Comparison of ENCODE assay signal across 9 cellular contexts in the genomic region with DNA sequence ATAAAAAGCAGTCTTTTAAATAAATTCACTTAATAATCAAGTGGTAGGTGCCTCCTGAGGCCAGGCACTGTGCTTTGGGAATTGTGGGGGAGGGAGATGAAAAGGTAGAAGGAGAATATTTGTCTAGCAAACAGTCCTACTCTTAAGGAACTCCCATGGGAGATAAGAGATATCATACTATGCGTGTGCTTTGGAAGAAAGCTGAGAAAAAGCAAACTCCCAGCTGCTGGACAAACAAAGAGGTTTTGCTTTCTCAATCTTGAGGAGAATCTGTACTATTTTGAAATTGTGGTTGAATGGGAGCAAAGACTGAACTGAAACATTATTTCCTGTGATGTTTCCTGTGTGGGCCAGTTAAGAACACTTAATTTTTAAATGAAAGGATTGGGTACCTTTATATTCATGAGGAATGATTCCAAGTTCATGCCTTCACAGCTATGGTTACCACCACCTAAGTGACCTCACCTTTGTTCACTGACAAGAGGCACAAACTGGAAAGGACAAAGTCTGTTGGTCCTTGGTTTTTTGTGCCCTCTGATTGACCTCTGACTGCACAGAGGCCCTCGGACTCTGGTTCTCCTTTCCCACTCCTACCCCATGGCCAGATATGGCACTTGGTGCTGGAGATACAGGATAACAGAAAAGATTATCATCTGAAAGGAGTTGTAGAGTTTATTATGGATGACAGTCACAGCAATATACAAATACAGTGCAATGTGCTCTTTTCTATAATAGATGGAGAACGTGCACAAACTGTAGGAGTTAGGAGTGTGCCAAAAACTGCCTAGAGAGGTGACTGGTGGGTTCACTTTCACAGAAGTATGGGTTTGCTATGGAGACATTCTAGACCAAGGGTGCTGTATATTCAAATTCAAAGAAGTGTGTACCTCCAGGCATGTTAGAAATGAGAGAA. TPM values are rescaled to one million over a fixed set of nuclear protein-coding genes. Genes with fewer than 3 reads are reported as not detected.
DNase-seq lines count a peak whose midpoint lies in the region; ATAC-seq and TF ChIP-seq lines count a peak whose summit lies in the region.
"Had no signal": no experiment of that assay in that cellular context is flagged by ENCODE, and none has a peak within 500 bp of the region (broad histone marks: within the 10 kb centered on the region; RNA-seq: fewer than 3 reads in every experiment).

No MANE protein-coding gene starts in this region.

- no peaks in the 10 kb centered on the region for H3K27me3 Mint-ChIP-seq in activated CD4-positive, alpha-beta T cell treated with anti-CD3 and anti-CD28 coated beads for 36 hours
- no peaks in the 10 kb centered on the region for H3K27me3 Mint-ChIP-seq in effector memory CD8-positive, alpha-beta T cell

- POLR2A ChIA-PET in activated CD4-positive, alpha-beta T cell treated with anti-CD3 and anti-CD28 coated beads for 36 hours (lab: Charles Lee), result interaction anchor here (0.8 to 2.7 kb wide), 7 partner anchors 14 to 343 kb away, joined by 3 to 15 read pairs (median 3); no protein-coding TSS in a partner anchor
- POLR2A ChIA-PET in SK-N-SH (lab: Yijun Ruan, JAX), result no interaction called here

- H3K79me2 ChIP-seq in OCI-LY3 (ENCODE audit: low read length), result peaks cover 82% of the 10 kb centered on the region
- no peaks in the 10 kb centered on the region for H3K79me2 ChIP-seq in SK-N-SH (ENCODE audit: insufficient read depth)

- no peak for TF ChIP-seq RAD21 in SK-N-SH (IDR thresholded peaks at IDR 0.05; ENCODE audit: low read length)

- H3K4me1 ChIP-seq in OCI-LY3 (ENCODE audit: low read length) (peaks cover 72% of the 10 kb centered on the region), stomach (peaks cover 0 to 5% (median 0%) of the 10 kb centered on the region in 4 donors), SK-N-SH (ENCODE audit: control insufficient read depth in 1 of 2, insufficient read depth in 2 of 2, low read depth in 1 of 2, low read length in 1 of 2) (no peaks in the 10 kb centered on the region)

- H3K9me3 ChIP-seq in OCI-LY3 (ENCODE audit: insufficient read depth, low read length) (no peaks in the 10 kb centered on the region), stomach (peaks cover 0 to 1% (median 0%) of the 10 kb centered on the region in 4 donors), SK-N-SH (no peaks in the 10 kb centered on the region; the same call in 1 of the 2 replicates)

- peaks cover 46% of the 10 kb centered on the region for H4K20me1 ChIP-seq in OCI-LY3 (ENCODE audit: insufficient read depth, low read length)
- no peaks in the 10 kb centered on the region for H4K20me1 ChIP-seq in SK-N-SH (ENCODE audit: insufficient read depth)

- WGBS in stomach, 5 donors, result 21 to 32% (median 28%) methylated on average over 3 of the region's 3 CpGs
- 8% methylated on average over 3 of the region's 3 CpGs for WGBS in SK-N-SH (ENCODE audit: low lambda C conversion rate)

- intact Hi-C loops in activated CD4-positive, alpha-beta T cell treated with anti-CD3 and anti-CD28 coated beads for 36 hours (cut with DNase I, micrococcal nuclease), result loop anchor here (1.0 to 10.0 kb wide), 13 partner anchors 14 to 1750 kb away; partner anchors contain the start of genes DDX20 (in 1 of the 2), DENND2D (in 1 of the 2), KCNC4 (in 1 of the 2) and LRIF1 (in 1 of the 2)
- intact Hi-C loops in stomach (cut with DNase I; ENCODE audit: low total_unique reads), result no loop called here

- H2AFZ ChIP-seq in OCI-LY3 (ENCODE audit: low read depth, low read length), result no peak overlapping the region
- no peak overlapping the region for H2AFZ ChIP-seq in SK-N-SH (ENCODE audit: low read depth)

- H3K9me3 Mint-ChIP-seq in activated CD4-positive, alpha-beta T cell treated with anti-CD3 and anti-CD28 coated beads for 36 hours (ENCODE audit: low read depth), result no peaks in the 10 kb centered on the region
- H3K9me3 Mint-ChIP-seq in effector memory CD8-positive, alpha-beta T cell, result no peaks in the 10 kb centered on the region

- TF ChIP-seq EP300 in stomach (IDR thresholded peaks at IDR 0.05), result no peak
- TF ChIP-seq EP300 in SK-N-SH (IDR thresholded peaks at IDR 0.05; ENCODE audit: borderline replicate concordance in 1 of 2, low read depth in 1 of 2, low read length in 1 of 2), result no peak

- TF ChIP-seq CTCF in OCI-LY3 (IDR thresholded peaks at IDR 0.05; ENCODE audit: low read depth, low read length) (no peak), stomach (IDR thresholded peaks at IDR 0.05) (no peak), SK-N-SH (IDR thresholded peaks at IDR 0.05) (no peak)

- peaks cover 47% of the 10 kb centered on the region for H3K36me3 Mint-ChIP-seq in activated CD4-positive, alpha-beta T cell treated with anti-CD3 and anti-CD28 coated beads for 36 hours (ENCODE audit: low read depth)
- peaks cover 40% of the 10 kb centered on the region for H3K36me3 Mint-ChIP-seq in effector memory CD8-positive, alpha-beta T cell (ENCODE audit: insufficient read depth)

- peak; percentile 32 for DNase-seq in activated CD4-positive, alpha-beta T cell treated with anti-CD3 and anti-CD28 coated beads for 36 hours
- no peak for DNase-seq in activated CD4-positive, alpha-beta T cell treated with anti-CD3 and anti-CD28 coated beads for 48 hours
- no peak for DNase-seq in effector memory CD8-positive, alpha-beta T cell
- DNase-seq in stomach (no peak), NCI-H1417 (lab: John Stamatoyannopoulos, UW) (no peak), retina (no peak), SK-N-SH (no peak)

- peaks cover 5% of the 10 kb centered on the region for H3K36me3 ChIP-seq in OCI-LY3 (replicated peaks; ENCODE audit: low read depth, low read length)
- H3K36me3 ChIP-seq in stomach, result no peaks in the 10 kb centered on the region
- H3K36me3 ChIP-seq in SK-N-SH (replicated peaks in 1 of 2; ENCODE audit: control insufficient read depth in 1 of 2, insufficient read depth in 2 of 2, low read length in 1 of 2), result no peaks in the 10 kb centered on the region

- H3F3A ChIP-seq in SK-N-SH (replicated peaks; ENCODE audit: insufficient read depth), result no peaks in the 10 kb centered on the region

- peak overlapping the region; percentile 92 for H3K9ac ChIP-seq in OCI-LY3 (ENCODE audit: low read length)
- no peak overlapping the region for H3K9ac ChIP-seq in SK-N-SH

- TF ChIP-seq POLR2A in stomach (IDR thresholded peaks at IDR 0.05), result no peak

- no peaks in the 10 kb centered on the region for H3K9me2 ChIP-seq in SK-N-SH

- peak overlapping the region; percentile 85 for H3K4me3 Mint-ChIP-seq in activated CD4-positive, alpha-beta T cell treated with anti-CD3 and anti-CD28 coated beads for 36 hours
- peak overlapping the region; percentile 99 for H3K4me3 Mint-ChIP-seq in effector memory CD8-positive, alpha-beta T cell

- H3K4me1 Mint-ChIP-seq in activated CD4-positive, alpha-beta T cell treated with anti-CD3 and anti-CD28 coated beads for 36 hours, result peaks cover 42% of the 10 kb centered on the region
- peaks cover 44 to 63% of the 10 kb centered on the region in 2 donors for H3K4me1 Mint-ChIP-seq in effector memory CD8-positive, alpha-beta T cell (ENCODE audit: low read depth in 2 of 2)

- H3K27ac Mint-ChIP-seq in activated CD4-positive, alpha-beta T cell treated with anti-CD3 and anti-CD28 coated beads for 36 hours, result peak overlapping the region; percentile 95
- H3K27ac Mint-ChIP-seq in effector memory CD8-positive, alpha-beta T cell, result peak overlapping the region; percentile 97

- H3K4me2 ChIP-seq in OCI-LY3 (ENCODE audit: low read length) (peak overlapping the region; percentile 95), SK-N-SH (no peak overlapping the region)

- H3K27me3 ChIP-seq in OCI-LY3 (ENCODE audit: low read depth, low read length) (no peaks in the 10 kb centered on the region), stomach (no peaks in the 10 kb centered on the region), SK-N-SH (ENCODE audit: insufficient read depth) (no peaks in the 10 kb centered on the region)

- peak; percentile 5 for ATAC-seq in activated CD4-positive, alpha-beta T cell treated with anti-CD3 and anti-CD28 coated beads for 36 hours
- ATAC-seq in effector memory CD8-positive, alpha-beta T cell (replicated peaks), result peak; percentile 31

- H3K4me3 ChIP-seq in OCI-LY3 (ENCODE audit: low read length), result peak overlapping the region; percentile 84
- H3K4me3 ChIP-seq in stomach, result peak overlapping the region; percentile 26 to 40 (median 38)
- no peak overlapping the region for H3K4me3 ChIP-seq in SK-N-SH (ENCODE audit: low read depth in 2 of 2, low read length in 1 of 2)

- peak overlapping the region; percentile 97 for H3K27ac ChIP-seq in OCI-LY3 (ENCODE audit: low read length)
- peak overlapping the region; percentile 35 to 86 (median 73) for H3K27ac ChIP-seq in stomach
- no peak overlapping the region for H3K27ac ChIP-seq in SK-N-SH (ENCODE audit: low read depth in 2 of 2, low read length in 1 of 2)

- CTCF ChIA-PET in activated CD4-positive, alpha-beta T cell treated with anti-CD3 and anti-CD28 coated beads for 36 hours (lab: Charles Lee), result interaction anchor here (0.8 to 1.4 kb wide), 9 partner anchors 10 to 118 kb away, joined by 3 to 5 read pairs (median 3); no protein-coding TSS in a partner anchor
- CTCF ChIA-PET in SK-N-SH (lab: Yijun Ruan, JAX), result interaction anchor here (2.1 kb wide), 1 partner anchor 13 kb away, joined by 4 read pairs; no protein-coding TSS in a partner anchor

TF ChIP-seq in SK-N-SH, 30 proteins besides CTCF, POLR2A, EP300 and RAD21 (continues in another document):
- TF ChIP-seq MEF2A (IDR thresholded peaks at IDR 0.05; ENCODE audit: borderline replicate concordance, low read depth), result no peak
- no peak for TF ChIP-seq NFIC (IDR thresholded peaks at IDR 0.05; ENCODE audit: borderline replicate concordance)
- no peak for TF ChIP-seq YY1 (IDR thresholded peaks at IDR 0.05; ENCODE audit: low read depth)
- no peak for TF ChIP-seq SIN3A (IDR thresholded peaks at IDR 0.05; ENCODE audit: borderline replicate concordance, low read depth, low read length)
- TF ChIP-seq, protein P1, sequence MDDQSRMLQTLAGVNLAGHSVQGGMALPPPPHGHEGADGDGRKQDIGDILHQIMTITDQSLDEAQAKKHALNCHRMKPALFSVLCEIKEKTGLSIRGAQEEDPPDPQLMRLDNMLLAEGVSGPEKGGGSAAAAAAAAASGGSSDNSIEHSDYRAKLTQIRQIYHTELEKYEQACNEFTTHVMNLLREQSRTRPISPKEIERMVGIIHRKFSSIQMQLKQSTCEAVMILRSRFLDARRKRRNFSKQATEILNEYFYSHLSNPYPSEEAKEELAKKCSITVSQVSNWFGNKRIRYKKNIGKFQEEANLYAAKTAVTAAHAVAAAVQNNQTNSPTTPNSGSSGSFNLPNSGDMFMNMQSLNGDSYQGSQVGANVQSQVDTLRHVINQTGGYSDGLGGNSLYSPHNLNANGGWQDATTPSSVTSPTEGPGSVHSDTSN (IDR thresholded peaks at IDR 0.05), result no peak
- TF ChIP-seq RCOR1 (IDR thresholded peaks at IDR 0.05; ENCODE audit: low read length), result no peak
- TF ChIP-seq RFX5 (IDR thresholded peaks at IDR 0.05; ENCODE audit: low read length), result no peak
- no peak for TF ChIP-seq TAF1 (IDR thresholded peaks at IDR 0.05; ENCODE audit: borderline replicate concordance, low read depth, low read length)

RNA-seq across cellular contexts. Expression of gene CD53, which starts 1.6 kb away (rescaled TPM):
- 100 to 1,000 TPM; 238 to 244 TPM for total RNA-seq in activated CD4-positive, alpha-beta T cell treated with anti-CD3 and anti-CD28 coated beads for 36 hours
- total RNA-seq in stomach, result 10 to 100 TPM in 3 of 5 donors, 1 to 10 TPM in 1, not detected in 1; 3.1 to 70.6 (median 49.4) TPM
- polyA plus RNA-seq in stomach (10 to 100 TPM; 15.6 to 23.0 (median 21.0) TPM), SK-N-SH (2012; rRNA removed) (not detected in 2 replicates)
- polyA plus RNA-seq in SK-N-SH (2012; cell fraction: cytosol; rRNA removed), result not detected in 2 replicates
- not detected in 2 replicates for polyA plus RNA-seq in SK-N-SH (2012; cell fraction: nucleus; rRNA removed)
- total RNA-seq: kidney epithelial cell had no signal

Comparison
In these comparisons a context has a peak if more than half of its experiments do, and no peak if none do; other contexts are left out.
1. H3K27ac ChIP-seq: peak in OCI-LY3 (single experiment) and stomach (5 of 5); none in SK-N-SH (0 of 2).
2. H3K4me3 ChIP-seq: peak in OCI-LY3 (single experiment) and stomach (4 of 4); none in SK-N-SH (0 of 2).